Comparison of ENCODE assay signal across 8 cellular contexts in the genomic region with DNA sequence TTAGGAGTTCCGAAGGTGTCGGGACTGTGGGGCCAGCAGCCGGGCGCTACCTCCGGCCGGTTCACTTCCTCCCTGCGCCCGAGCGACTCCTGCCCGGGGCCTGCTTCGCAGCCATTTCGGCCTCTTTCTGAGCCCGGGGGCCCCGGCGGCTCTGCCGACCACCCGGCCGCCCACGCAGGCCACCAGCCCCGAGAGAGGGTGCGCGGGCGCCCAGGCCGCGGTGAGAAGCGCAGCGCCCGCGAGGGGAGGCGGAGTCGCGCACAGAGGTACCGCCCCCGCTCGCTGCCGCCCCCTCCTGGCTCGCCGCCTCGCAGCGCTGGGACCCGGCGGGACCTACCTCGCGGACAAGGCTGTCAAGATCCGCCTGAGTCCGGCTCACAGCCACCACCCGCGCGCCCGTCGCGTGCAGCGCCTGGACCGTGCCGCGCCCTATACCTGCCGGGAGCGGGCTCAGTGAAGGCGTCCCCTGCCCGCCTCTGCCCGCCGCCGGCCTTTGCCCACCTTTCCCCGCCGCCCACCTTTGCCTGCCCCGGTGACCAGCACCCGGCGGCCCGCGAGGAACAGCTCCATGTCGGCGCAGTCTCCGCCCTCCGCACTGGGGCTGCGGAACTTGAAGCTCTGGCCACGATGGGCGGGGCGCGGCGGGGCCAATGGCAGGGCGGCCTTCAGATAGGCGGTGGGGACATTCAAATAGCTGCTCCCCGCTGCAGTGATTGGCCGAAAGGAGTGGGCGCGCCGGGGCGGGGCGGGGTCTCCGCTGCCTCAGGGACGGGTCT. TPM values are rescaled to one million over a fixed set of nuclear protein-coding genes. Genes with fewer than 3 reads are reported as not detected.
DNase-seq lines count a peak whose midpoint lies in the region; ATAC-seq, FAIRE-seq and TF ChIP-seq lines count a peak whose summit lies in the region.

DCXR (minus strand) TSS at position 585 of the 776 bp plus-strand sequence; CDS start at position 570, 15 bp downstream.

- in situ Hi-C loops in Caki2 (cut with HindIII; ENCODE audit: low pct_unique_long_range_greater_than_20kb, low sequenced_read_pairs), result no loop called here

- TF ChIP-seq EP300 in H1 (IDR thresholded peaks at IDR 0.05; ENCODE audit: borderline replicate concordance in 1 of 2, low read depth in 2 of 2, low read length in 2 of 2), result no peak

- H3K18ac ChIP-seq in H1 (ENCODE audit: extremely low read depth, low read length), result peak within 1 kb of the TSS; percentile 19; the same call in 1 of the 2 replicates
- H3K18ac ChIP-seq in mesendoderm (ENCODE audit: low read length), result peak within 1 kb of the TSS; percentile 33

- peaks cover 3% of the 10 kb centered on the region; the same call in 1 of the 2 replicates for H3K79me1 ChIP-seq in H1 (ENCODE audit: low read depth, low read length)
- no peaks in the 10 kb centered on the region for H3K79me1 ChIP-seq in mesendoderm (ENCODE audit: low read length)

- H2BK5ac ChIP-seq in H1 (ENCODE audit: low read depth, low read length), result no peak within 1 kb of the TSS
- H2BK5ac ChIP-seq in mesendoderm (ENCODE audit: low read length), result no peak within 1 kb of the TSS

- H3K4me3 ChIP-seq in HUES48 (ENCODE audit: low read depth, low read length) (peak within 1 kb of the TSS; percentile 68), NT2/D1 (ENCODE audit: insufficient read length, low read depth) (peak within 1 kb of the TSS; percentile 83), H1 (ENCODE audit: extremely low read depth in 1 of 4, insufficient read depth in 2 of 4, low read depth in 3 of 4, low read length in 4 of 4) (peak within 1 kb of the TSS; percentile 49 to 77 (median 66)), mesendoderm (ENCODE audit: low read length) (peak within 1 kb of the TSS; percentile 39)

- DNase-seq in Caki2 (ENCODE audit: low read depth), result peak; percentile 94
- DNase-seq in NT2/D1 (ENCODE audit: low read depth, low spot score), result peak; percentile 93
- DNase-seq in activated CD8-positive, alpha-beta memory T cell treated with anti-CD3 and anti-CD28 coated beads, Interleukin-2, amount 10 ng/mL, durations not matched to agents 7 days and 5 days, result peak; percentile 98
- peak; percentile 86 to 97 for DNase-seq in H1 (ENCODE audit: low read depth in 1 of 2, low spot score in 2 of 2)
- DNase-seq in mesendoderm, result peak; percentile 98
- peak; percentile 90 for DNase-seq in stimulated activated CD8-positive, alpha-beta memory T cell treated with anti-CD3 and anti-CD28 coated beads, Interleukin-15, amount 100 ng/mL, for 1 hour (ENCODE audit: low read depth)

- H2BK120ac ChIP-seq in H1 (replicated peaks; ENCODE audit: low read depth, low read length) (no peak within 1 kb of the TSS), mesendoderm (ENCODE audit: low read depth, low read length) (no peak within 1 kb of the TSS)

- no peak within 1 kb of the TSS for H3K4ac ChIP-seq in H1 (replicated peaks; ENCODE audit: insufficient read length, low read depth, low read length)
- H3K4ac ChIP-seq in mesendoderm (ENCODE audit: low read depth, low read length), result no peak within 1 kb of the TSS

- peak within 1 kb of the TSS; percentile 87; the same call in 1 of the 2 replicates for H4K8ac ChIP-seq in H1 (ENCODE audit: extremely low read depth, insufficient read depth, low read length)
- H4K8ac ChIP-seq in mesendoderm (ENCODE audit: low read depth, low read length), result no peak within 1 kb of the TSS

- POLR2A ChIA-PET in H1 (lab: Charles Lee; ENCODE audit: partially characterized antibody), result interaction anchor here (0.9 to 1.8 kb wide), 8 partner anchors 14 to 167 kb away, joined by 3 to 9 read pairs (median 6); partner anchors contain the start of genes CENPX, FASN, GPS1 and LRRC45

- H3K56ac ChIP-seq in H1 (replicated peaks; ENCODE audit: insufficient read length, low read depth, low read length) (no peak within 1 kb of the TSS), mesendoderm (ENCODE audit: low read length) (peak within 1 kb of the TSS; percentile 91)

- H3K27me3 ChIP-seq in HUES48 (ENCODE audit: control insufficient read depth, insufficient read depth, low read length), result no peaks in the 10 kb centered on the region
- H3K27me3 ChIP-seq in NT2/D1 (ENCODE audit: insufficient read depth, insufficient read length), result peaks cover 15% of the 10 kb centered on the region
- no peaks in the 10 kb centered on the region; a peak in 1 of 7 replicates for H3K27me3 ChIP-seq in H1 (replicated peaks in 1 of 4; ENCODE audit: control insufficient read depth in 3 of 4, extremely low read depth in 1 of 4, insufficient read depth in 3 of 4, low read length in 3 of 4)
- H3K27me3 ChIP-seq in mesendoderm (ENCODE audit: insufficient read depth, low read length, poor library complexity), result no peaks in the 10 kb centered on the region

- H3K14ac ChIP-seq in H1 (ENCODE audit: insufficient read length), result no peak within 1 kb of the TSS

- H3K4me2 ChIP-seq in H1 (ENCODE audit: insufficient read depth in 1 of 2, low read depth in 2 of 2, low read length in 2 of 2) (peak within 1 kb of the TSS; percentile 73 to 90), mesendoderm (ENCODE audit: low read length) (peak within 1 kb of the TSS; percentile 96)

- no peak within 1 kb of the TSS for H3K23ac ChIP-seq in H1 (ENCODE audit: insufficient read length)
- peak within 1 kb of the TSS; percentile 45 for H3K23ac ChIP-seq in mesendoderm (ENCODE audit: low read length)

- ATAC-seq in GM21381 (IDR thresholded peaks at IDR 0.05; ENCODE audit: unreplicated experiment), result peak; percentile 84
- peak; percentile 95 for ATAC-seq in activated CD8-positive, alpha-beta memory T cell treated with anti-CD3 and anti-CD28 coated beads, Interleukin-2, amount 10 ng/mL, durations not matched to agents 7 days and 5 days

- no peak within 1 kb of the TSS for H4K91ac ChIP-seq in H1 (replicated peaks; ENCODE audit: insufficient read length, low read length)

- H2AK5ac ChIP-seq in H1 (ENCODE audit: low read depth, low read length) (no peak within 1 kb of the TSS), mesendoderm (ENCODE audit: low read length) (no peak within 1 kb of the TSS)

- peaks cover 24% of the 10 kb centered on the region for H3K4me1 Mint-ChIP-seq in activated CD8-positive, alpha-beta memory T cell treated with anti-CD3 and anti-CD28 coated beads, Interleukin-2, amount 10 ng/mL, durations not matched to agents 7 days and 5 days

- CTCF ChIA-PET in activated CD8-positive, alpha-beta memory T cell treated with anti-CD3 and anti-CD28 coated beads, Interleukin-2, amount 10 ng/mL, durations not matched to agents 7 days and 5 days (lab: Charles Lee), result interaction anchor here (0.6 to 3.5 kb wide), 33 partner anchors 7 to 353 kb away, joined by 3 to 18 read pairs (median 5); partner anchors contain the start of genes CD7, CENPX, FASN and LRRC45
- CTCF ChIA-PET in H1 (lab: Charles Lee; ENCODE audit: partially characterized antibody), result interaction anchor here (0.6 to 4.1 kb wide), 19 partner anchors 8 to 170 kb away, joined by 3 to 21 read pairs (median 4); partner anchors contain the start of genes CENPX, GPS1 and RFNG

- H4K20me1 ChIP-seq in H1 (replicated peaks in 1 of 2; ENCODE audit: control insufficient read depth in 1 of 2, insufficient read depth in 2 of 2, low read length in 2 of 2), result peaks cover 2 to 8% of the 10 kb centered on the region in 2 experiments

- peak; percentile 83 to 94 (median 85) for TF ChIP-seq CTCF in H1 (IDR thresholded peaks at IDR 0.05; ENCODE audit: control extremely low read depth in 1 of 3, insufficient read depth in 1 of 3, low read depth in 1 of 3, low read length in 3 of 3)

- no peaks in the 10 kb centered on the region for H3K27me3 Mint-ChIP-seq in activated CD8-positive, alpha-beta memory T cell treated with anti-CD3 and anti-CD28 coated beads, Interleukin-2, amount 10 ng/mL, durations not matched to agents 7 days and 5 days

- peak in 1 of 2 experiments; percentile 83; a peak in 2 of 3 replicates for TF ChIP-seq POLR2A in H1 (IDR thresholded peaks at IDR 0.05; ENCODE audit: control extremely low read depth in 1 of 2, low read depth in 2 of 2, low read length in 2 of 2)

- H3K79me2 ChIP-seq in H1 (ENCODE audit: control insufficient read depth in 1 of 2, insufficient read depth in 2 of 2, low read length in 2 of 2) (peaks cover 0 to 2% of the 10 kb centered on the region in 2 experiments; a peak in 1 of 4 replicates), mesendoderm (ENCODE audit: control insufficient read depth, insufficient read depth, low read length) (no peaks in the 10 kb centered on the region)

- H3K36me3 Mint-ChIP-seq in activated CD8-positive, alpha-beta memory T cell treated with anti-CD3 and anti-CD28 coated beads, Interleukin-2, amount 10 ng/mL, durations not matched to agents 7 days and 5 days, result peaks cover 7% of the 10 kb centered on the region

- H3K4me3 Mint-ChIP-seq in activated CD8-positive, alpha-beta memory T cell treated with anti-CD3 and anti-CD28 coated beads, Interleukin-2, amount 10 ng/mL, durations not matched to agents 7 days and 5 days, result peak within 1 kb of the TSS; percentile 74

- peak within 1 kb of the TSS; percentile 85; the same call in 1 of the 2 replicates for H2AFZ ChIP-seq in H1 (ENCODE audit: low read length)

- FAIRE-seq in H1 (lab: Jason Lieb, UNC), result no peak

- H3K36me3 ChIP-seq in HUES48 (ENCODE audit: control insufficient read depth, insufficient read depth, low read length) (peaks cover 9% of the 10 kb centered on the region), NT2/D1 (ENCODE audit: insufficient read depth, insufficient read length, low read length) (peaks cover 34% of the 10 kb centered on the region), H1 (ENCODE audit: control insufficient read depth in 2 of 4, insufficient read depth in 4 of 4, low read length in 3 of 4) (no peaks in the 10 kb centered on the region; a peak in 1 of 8 replicates), mesendoderm (ENCODE audit: control insufficient read depth, insufficient read depth, low read length) (no peaks in the 10 kb centered on the region)

- H3K9me3 ChIP-seq in HUES48 (ENCODE audit: control insufficient read depth, insufficient read depth, low read length) (no peaks in the 10 kb centered on the region), NT2/D1 (ENCODE audit: insufficient read depth, low read length) (no peaks in the 10 kb centered on the region), H1 (ENCODE audit: insufficient read depth in 2 of 2, low read depth in 1 of 2, low read length in 1 of 2) (no peaks in the 10 kb centered on the region)

- H3K27ac ChIP-seq in HUES48 (ENCODE audit: low read depth, low read length) (peak within 1 kb of the TSS; percentile 86), H1 (ENCODE audit: low read depth, low read length) (peak within 1 kb of the TSS; percentile 63; the same call in 1 of the 2 replicates), mesendoderm (ENCODE audit: low read depth, low read length) (peak within 1 kb of the TSS; percentile 68)

- no peaks in the 10 kb centered on the region for H3K9me3 Mint-ChIP-seq in activated CD8-positive, alpha-beta memory T cell treated with anti-CD3 and anti-CD28 coated beads, Interleukin-2, amount 10 ng/mL, durations not matched to agents 7 days and 5 days (ENCODE audit: low read depth)

- H3K9ac ChIP-seq in HUES48 (ENCODE audit: low read depth, low read length), result peak within 1 kb of the TSS; percentile 61; the same call in 1 of the 2 replicates
- H3K9ac ChIP-seq in NT2/D1 (ENCODE audit: insufficient read length, low read depth), result peak within 1 kb of the TSS; percentile 81
- peak within 1 kb of the TSS in 3 of 4 experiments; percentile 48 to 72 (median 48); a peak in 4 of 7 replicates for H3K9ac ChIP-seq in H1 (replicated peaks in 1 of 4; ENCODE audit: extremely low read depth in 1 of 4, low read depth in 3 of 4, low read length in 3 of 4)
- H3K9ac ChIP-seq in mesendoderm (ENCODE audit: low read length), result peak within 1 kb of the TSS; percentile 89

- H3K4me1 ChIP-seq in HUES48 (ENCODE audit: control insufficient read depth, insufficient read depth, low read length), result peaks cover 18% of the 10 kb centered on the region; the same call in 1 of the 2 replicates
- H3K4me1 ChIP-seq in NT2/D1 (ENCODE audit: insufficient read depth, insufficient read length), result peaks cover 28% of the 10 kb centered on the region
- peaks cover 3 to 10% (median 6%) of the 10 kb centered on the region in 4 experiments; a peak in 6 of 7 replicates for H3K4me1 ChIP-seq in H1 (replicated peaks in 1 of 4; ENCODE audit: control insufficient read depth in 3 of 4, insufficient read depth in 4 of 4, low read length in 3 of 4)
- no peaks in the 10 kb centered on the region for H3K4me1 ChIP-seq in mesendoderm (ENCODE audit: control insufficient read depth, low read depth, low read length)

- peaks cover 10% of the 10 kb centered on the region; the same call in 1 of the 2 replicates for H3K23me2 ChIP-seq in H1 (ENCODE audit: low read depth, low read length)

- H3K27ac Mint-ChIP-seq in activated CD8-positive, alpha-beta memory T cell treated with anti-CD3 and anti-CD28 coated beads, Interleukin-2, amount 10 ng/mL, durations not matched to agents 7 days and 5 days, result peak within 1 kb of the TSS; percentile 91

- WGBS in H1 (ENCODE audit: extremely low coverage in 1 of 2, insufficient coverage in 1 of 2, insufficient read length in 1 of 2, insufficient replicate concordance in 2 of 2, low coverage in 1 of 2, low lambda C conversion rate in 2 of 2, missing lambda C conversion rate in 1 of 2), 2 experiments, result 3% methylated on average over 68 of the region's 91 CpGs; no CpG with 5 or more reads in 1 of the 2 experiments
- WGBS in mesendoderm (ENCODE audit: extremely low coverage, insufficient coverage, low lambda C conversion rate), result no CpG with 5 or more reads among the region's 91 CpGs

- H2BK20ac ChIP-seq in H1 (ENCODE audit: low read length), result no peak within 1 kb of the TSS

- H2BK15ac ChIP-seq in H1 (ENCODE audit: low read length) (no peak within 1 kb of the TSS), mesendoderm (replicated peaks; ENCODE audit: low read depth) (no peak within 1 kb of the TSS)

- peak within 1 kb of the TSS; percentile 71; the same call in 1 of the 2 replicates for H2BK12ac ChIP-seq in H1 (ENCODE audit: low read depth, low read length)

- TF ChIP-seq RAD21 in H1 (IDR thresholded peaks at IDR 0.05 in 1 of 2, conservative IDR thresholded peaks at IDR 0.05 in 1 of 2; ENCODE audit: low read depth in 2 of 2, low read length in 2 of 2), result peak; percentile 19 to 44; a peak in 2 of 4 replicates

- H4K5ac ChIP-seq in H1 (ENCODE audit: insufficient read length, low read depth, low read length) (no peak within 1 kb of the TSS), mesendoderm (ENCODE audit: low read length) (no peak within 1 kb of the TSS)

RNA-seq across cellular contexts. Expression of gene DCXR, which starts in this region (rescaled TPM):
- total RNA-seq in Caki2 (2014; rRNA removed; shearing (Covaris generic); ENCODE audit: low replicate concordance), result 56.6 and 98.4 TPM in 2 replicates
- 100 to 1,000 TPM; 120 to 124 TPM for total RNA-seq in activated CD8-positive, alpha-beta memory T cell treated with anti-CD3 and anti-CD28 coated beads, Interleukin-2, amount 10 ng/mL, durations not matched to agents 7 days and 5 days
- total RNA-seq in H1 (2021; fragmentation: NEBNext Ultra II Directional; extraction: Animal tissue kit (Norgen Biotek cat#: 25700)), result 96.3 and 110 TPM in 2 replicates
- polyA plus RNA-seq in H1 (2011; rRNA removed), result 212 and 338 TPM in 2 replicates
- polyA plus RNA-seq in H1 (2011; cell fraction: cytosol; rRNA removed), result 163 TPM
- 167 TPM for polyA plus RNA-seq in H1 (2011; cell fraction: nucleus; rRNA removed)
- 92.1 to 118 TPM (median 110 TPM) in 4 replicates for polyA plus RNA-seq in H1 (2012, experiment 1 of 2)
- 187 TPM for polyA plus RNA-seq in H1 (2012, experiment 2 of 2)
- 57.6 TPM for polyA plus RNA-seq in H1 (2013, experiment 1 of 2)
- 58.1 TPM for polyA plus RNA-seq in H1 (2013, experiment 2 of 2)
- 35.5 and 81.7 TPM in 2 replicates for polyA minus RNA-seq in H1 (2011; rRNA and poly(A)+ RNA removed)
- polyA minus RNA-seq in H1 (2011; cell fraction: cytosol; rRNA and poly(A)+ RNA removed), result 40.5 TPM
- 31.1 TPM for polyA minus RNA-seq in H1 (2011; cell fraction: nucleus; rRNA and poly(A)+ RNA removed)
- 34.8 TPM for polyA plus RNA-seq in mesendoderm (2013, experiment 1 of 2)
- 34.4 TPM for polyA plus RNA-seq in mesendoderm (2013, experiment 2 of 2)

Comparison
In these comparisons a context has a peak if more than half of its experiments do, and no peak if none do; other contexts are left out.
1. Peak in every context shown above with its lines: DNase-seq, ATAC-seq, H3K4me3 ChIP-seq and H3K27ac ChIP-seq.